17 cellular contexts compared by ENCODE assay signal in the genomic region with DNA sequence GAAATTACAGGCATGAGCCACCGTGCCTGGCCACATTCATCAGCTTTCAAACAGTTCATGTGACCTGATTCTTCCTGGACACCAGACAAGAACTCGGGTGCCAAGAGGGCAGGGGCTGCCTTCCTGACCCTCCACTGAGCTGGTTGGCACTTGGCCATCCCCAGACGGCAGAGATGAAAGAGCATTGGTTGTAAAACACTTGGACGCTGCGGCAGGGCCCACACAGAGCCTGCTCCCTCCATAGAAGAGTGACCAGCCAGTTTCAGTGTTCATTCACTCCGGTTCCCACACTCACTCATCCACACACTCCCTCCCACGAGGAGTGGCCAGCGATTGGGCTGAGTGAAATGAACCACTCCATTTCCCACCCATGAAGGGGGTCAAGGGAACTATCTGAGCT.
DNase-seq lines count a peak whose midpoint lies in the region; ATAC-seq and TF ChIP-seq lines count a peak whose summit lies in the region.
"Had no signal": no experiment of that assay in that cellular context is flagged by ENCODE, and none has a peak within 500 bp of the region (broad histone marks: within the 10 kb centered on the region; RNA-seq: fewer than 3 reads in every experiment).

No MANE protein-coding gene starts in this region.

- H3K4me2 ChIP-seq in GM23338 = no peak overlapping the region
- H3K4me2 ChIP-seq: BLaER1 had no signal

- H3K4me3 ChIP-seq in GM23338 = no peak overlapping the region
- H3K4me3 ChIP-seq: BLaER1, GM23248, HAP-1 had no signal

- no peaks in the 10 kb centered on the region for H3K79me2 ChIP-seq in GM23338 (replicated peaks; ENCODE audit: insufficient read depth)

- peak overlapping the region; percentile 38; the same call in 1 of the 2 replicates for H2AFZ ChIP-seq in GM23338
- H2AFZ ChIP-seq: GM23248 had no signal

- no peak overlapping the region for H3K4me3 Mint-ChIP-seq in GM23338
- no peak overlapping the region for H3K4me3 Mint-ChIP-seq in glutamatergic neuron (ENCODE audit: unreplicated experiment)
- H3K4me3 Mint-ChIP-seq: CD8-positive, alpha-beta memory T cell had no signal

- no peaks in the 10 kb centered on the region for H3K36me3 ChIP-seq in GM23338 (ENCODE audit: insufficient read depth)
- H3K36me3 ChIP-seq: BLaER1, HAP-1 had no signal

- no peaks in the 10 kb centered on the region for H3K9me2 ChIP-seq in GM23338 (ENCODE audit: insufficient read depth)

- ATAC-seq in GM23338 (no peak), sciatic nerve (peak; percentile 83), GM19463 (IDR thresholded peaks at IDR 0.05; ENCODE audit: unreplicated experiment) (no peak), HG02938 (IDR thresholded peaks at IDR 0.05; ENCODE audit: unreplicated experiment) (no peak)

- intact Hi-C loops in sciatic nerve (cut with DNase I) = no loop called here

- H3K27me3 ChIP-seq in GM23338 (ENCODE audit: insufficient read depth) = no peaks in the 10 kb centered on the region
- H3K27me3 ChIP-seq: BLaER1 had no signal

- no peak for DNase-seq in GM23338 (ENCODE audit: low spot score)
- peak; percentile 11 for DNase-seq in astrocyte of the hippocampus (ENCODE audit: low read depth, low spot score)
- DNase-seq in glutamatergic neuron = peak; percentile 12
- DNase-seq in sciatic nerve (ENCODE audit: low spot score) = peak; percentile 71
- no peak for DNase-seq in NCI-H2081 treated with DMSO at 0.1 percent for 48 hours (lab: John Stamatoyannopoulos, UW)
- no peak for DNase-seq in NCI-H82 (lab: John Stamatoyannopoulos, UW)
- DNase-seq: 8988T; AML-193; Caco-2; CD8-positive, alpha-beta memory T cell; DND-41; GDM1 had no signal

- H3K4me1 Mint-ChIP-seq in GM23338 (peaks cover 9% of the 10 kb centered on the region; the same call in 1 of the 3 replicates), glutamatergic neuron (ENCODE audit: low read depth, unreplicated experiment) (peaks cover 2% of the 10 kb centered on the region)
- H3K4me1 Mint-ChIP-seq: CD8-positive, alpha-beta memory T cell had no signal

- H3K27me3 Mint-ChIP-seq in GM23338 (ENCODE audit: insufficient read depth, low read depth, poor library complexity) = peaks cover 1% of the 10 kb centered on the region
- H3K27me3 Mint-ChIP-seq in glutamatergic neuron (ENCODE audit: unreplicated experiment) = peaks cover 3% of the 10 kb centered on the region
- H3K27me3 Mint-ChIP-seq: CD8-positive, alpha-beta memory T cell had no signal

- H3K27ac ChIP-seq in GM23338 (ENCODE audit: low read depth) = no peak overlapping the region
- H3K27ac ChIP-seq: BLaER1, GM23248 had no signal

- no peaks in the 10 kb centered on the region for H4K20me1 ChIP-seq in GM23338 (replicated peaks; ENCODE audit: insufficient read depth)
- H4K20me1 ChIP-seq: BLaER1 had no signal

- H3K27ac Mint-ChIP-seq in GM23338 (no peak overlapping the region), glutamatergic neuron (ENCODE audit: unreplicated experiment) (no peak overlapping the region)
- H3K27ac Mint-ChIP-seq: CD8-positive, alpha-beta memory T cell had no signal

- H3K9me3 Mint-ChIP-seq in GM23338 = no peaks in the 10 kb centered on the region; the same call in 2 of the 3 replicates
- peaks cover 3% of the 10 kb centered on the region for H3K9me3 Mint-ChIP-seq in glutamatergic neuron (ENCODE audit: unreplicated experiment)

- H3K36me3 Mint-ChIP-seq in GM23338 (ENCODE audit: low read depth) = no peaks in the 10 kb centered on the region
- peaks cover 9% of the 10 kb centered on the region for H3K36me3 Mint-ChIP-seq in glutamatergic neuron (ENCODE audit: unreplicated experiment)
- H3K36me3 Mint-ChIP-seq: CD8-positive, alpha-beta memory T cell had no signal

- H3F3A ChIP-seq in GM23338 (replicated peaks; ENCODE audit: low read depth) = no peaks in the 10 kb centered on the region

- no peaks in the 10 kb centered on the region for H3K4me1 ChIP-seq in GM23338 (ENCODE audit: insufficient read depth)
- H3K4me1 ChIP-seq: HAP-1 had no signal

- TF ChIP-seq CTCF in GM23338 (conservative IDR thresholded peaks at IDR 0.05; ENCODE audit: low read depth in 2 of 2) (no peak), glutamatergic neuron (IDR thresholded peaks at IDR 0.05; ENCODE audit: partially characterized antibody, unreplicated experiment) (no peak)

TF ChIP-seq in GM23338, 12 proteins besides CTCF, POLR2A, EP300 and RAD21:
- TF ChIP-seq JUNB (IDR thresholded peaks at IDR 0.05; ENCODE audit: unreplicated experiment) (no peak), ZNF331 (CRISPR knock-in tag; IDR thresholded peaks at IDR 0.05; ENCODE audit: low read depth) (no peak), REST (IDR thresholded peaks at IDR 0.05; ENCODE audit: unreplicated experiment) (no peak)

Comparison
In these comparisons a context has a peak if more than half of its experiments do, and no peak if none do; other contexts are left out.
1. DNase-seq: peak in astrocyte of the hippocampus (single experiment), glutamatergic neuron (single experiment) and sciatic nerve (single experiment); none in GM23338 (single experiment), NCI-H2081 treated with DMSO at 0.1 percent for 48 hours (single experiment) and NCI-H82 (single experiment).